In the genomic region with DNA sequence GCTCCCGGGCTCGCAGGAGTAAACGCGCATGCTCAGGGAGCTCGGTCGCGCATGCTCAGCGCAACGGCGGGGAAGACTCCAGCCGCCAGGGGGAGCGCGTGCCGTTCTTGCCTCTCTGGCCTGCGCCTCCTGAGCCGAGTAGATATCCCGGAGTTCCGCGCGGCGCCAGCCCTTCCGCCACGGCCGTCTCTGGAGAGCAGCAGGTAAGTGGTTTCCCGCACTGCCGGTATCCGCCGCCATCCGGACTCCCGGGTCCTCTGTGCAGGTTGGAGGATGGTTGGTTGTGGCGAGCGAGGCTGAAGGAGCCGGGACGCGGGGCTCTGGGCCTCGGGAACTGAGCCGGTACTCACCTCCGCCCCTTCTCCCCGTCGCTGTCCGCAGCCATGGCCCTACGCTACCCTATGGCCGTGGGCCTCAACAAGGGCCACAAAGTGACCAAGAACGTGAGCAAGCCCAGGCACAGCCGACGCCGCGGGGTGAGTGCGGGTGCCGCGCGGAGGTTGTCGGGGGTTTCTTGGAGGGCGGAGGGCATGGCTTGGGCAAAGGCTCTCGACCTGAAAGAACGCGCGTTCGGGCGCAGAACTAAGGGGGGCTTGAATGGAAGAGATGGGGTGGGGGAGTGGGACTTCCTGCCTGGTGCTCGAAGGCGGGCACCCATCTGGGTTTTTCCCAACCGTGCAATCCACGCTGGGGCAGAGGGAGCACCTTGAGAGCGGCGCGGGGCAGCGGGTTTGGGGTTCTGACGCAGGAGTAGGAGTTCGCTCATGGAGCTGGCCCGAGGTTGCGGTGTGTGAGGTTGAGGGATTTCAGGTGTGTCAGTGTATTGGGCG, we compare ENCODE assay signal across 1 cellular context.
TF ChIP-seq lines count a peak whose summit lies in the region.

Gene RPL36 (plus strand): TSS at position 171 of the 830 bp plus-strand sequence. CDS start 213 bp downstream, at position 384.

TF ChIP-seq in K562, 482 proteins besides CTCF, POLR2A, EP300 and RAD21 (continued from another document and continues in another):
- no peak for TF ChIP-seq CHD4 (IDR thresholded peaks at IDR 0.05; ENCODE audit: insufficient read depth, insufficient replicate concordance, low read depth, low read length, poor library complexity, severe bottlenecking)
- TF ChIP-seq ZNF551 (CRISPR knock-in tag; IDR thresholded peaks at IDR 0.05): no peak
- TF ChIP-seq, protein P1, sequence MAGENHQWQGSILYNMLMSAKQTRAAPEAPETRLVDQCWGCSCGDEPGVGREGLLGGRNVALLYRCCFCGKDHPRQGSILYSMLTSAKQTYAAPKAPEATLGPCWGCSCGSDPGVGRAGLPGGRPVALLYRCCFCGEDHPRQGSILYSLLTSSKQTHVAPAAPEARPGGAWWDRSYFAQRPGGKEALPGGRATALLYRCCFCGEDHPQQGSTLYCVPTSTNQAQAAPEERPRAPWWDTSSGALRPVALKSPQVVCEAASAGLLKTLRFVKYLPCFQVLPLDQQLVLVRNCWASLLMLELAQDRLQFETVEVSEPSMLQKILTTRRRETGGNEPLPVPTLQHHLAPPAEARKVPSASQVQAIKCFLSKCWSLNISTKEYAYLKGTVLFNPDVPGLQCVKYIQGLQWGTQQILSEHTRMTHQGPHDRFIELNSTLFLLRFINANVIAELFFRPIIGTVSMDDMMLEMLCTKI (IDR thresholded peaks at IDR 0.05; ENCODE audit: partially characterized antibody): no peak
- TF ChIP-seq USF2 (CRISPR knock-in tag; IDR thresholded peaks at IDR 0.05): peak; percentile 2; the same call in 1 of the 2 replicates
- TF ChIP-seq ZNF263 (CRISPR knock-in tag; IDR thresholded peaks at IDR 0.05; ENCODE audit: borderline replicate concordance): no peak; the same call in 1 of the 2 replicates
- TF ChIP-seq EZH2 (IDR thresholded peaks at IDR 0.05; ENCODE audit: borderline replicate concordance, low read depth, low read length): no peak
- no peak for TF ChIP-seq MAFK (IDR thresholded peaks at IDR 0.05; ENCODE audit: low read length)
- TF ChIP-seq TCF15 (CRISPR knock-in tag; IDR thresholded peaks at IDR 0.05): no peak
- TF ChIP-seq, protein P2, sequence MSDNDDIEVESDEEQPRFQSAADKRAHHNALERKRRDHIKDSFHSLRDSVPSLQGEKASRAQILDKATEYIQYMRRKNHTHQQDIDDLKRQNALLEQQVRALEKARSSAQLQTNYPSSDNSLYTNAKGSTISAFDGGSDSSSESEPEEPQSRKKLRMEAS (CRISPR knock-in tag; IDR thresholded peaks at IDR 0.05): peak; percentile 93
- TF ChIP-seq, protein P3, sequence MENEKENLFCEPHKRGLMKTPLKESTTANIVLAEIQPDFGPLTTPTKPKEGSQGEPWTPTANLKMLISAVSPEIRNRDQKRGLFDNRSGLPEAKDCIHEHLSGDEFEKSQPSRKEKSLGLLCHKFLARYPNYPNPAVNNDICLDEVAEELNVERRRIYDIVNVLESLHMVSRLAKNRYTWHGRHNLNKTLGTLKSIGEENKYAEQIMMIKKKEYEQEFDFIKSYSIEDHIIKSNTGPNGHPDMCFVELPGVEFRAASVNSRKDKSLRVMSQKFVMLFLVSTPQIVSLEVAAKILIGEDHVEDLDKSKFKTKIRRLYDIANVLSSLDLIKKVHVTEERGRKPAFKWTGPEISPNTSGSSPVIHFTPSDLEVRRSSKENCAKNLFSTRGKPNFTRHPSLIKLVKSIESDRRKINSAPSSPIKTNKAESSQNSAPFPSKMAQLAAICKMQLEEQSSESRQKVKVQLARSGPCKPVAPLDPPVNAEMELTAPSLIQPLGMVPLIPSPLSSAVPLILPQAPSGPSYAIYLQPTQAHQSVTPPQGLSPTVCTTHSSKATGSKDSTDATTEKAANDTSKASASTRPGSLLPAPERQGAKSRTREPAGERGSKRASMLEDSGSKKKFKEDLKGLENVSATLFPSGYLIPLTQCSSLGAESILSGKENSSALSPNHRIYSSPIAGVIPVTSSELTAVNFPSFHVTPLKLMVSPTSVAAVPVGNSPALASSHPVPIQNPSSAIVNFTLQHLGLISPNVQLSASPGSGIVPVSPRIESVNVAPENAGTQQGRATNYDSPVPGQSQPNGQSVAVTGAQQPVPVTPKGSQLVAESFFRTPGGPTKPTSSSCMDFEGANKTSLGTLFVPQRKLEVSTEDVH (IDR thresholded peaks at IDR 0.05; ENCODE audit: low read depth, partially characterized antibody): peak; percentile 68
- TF ChIP-seq, protein P4, sequence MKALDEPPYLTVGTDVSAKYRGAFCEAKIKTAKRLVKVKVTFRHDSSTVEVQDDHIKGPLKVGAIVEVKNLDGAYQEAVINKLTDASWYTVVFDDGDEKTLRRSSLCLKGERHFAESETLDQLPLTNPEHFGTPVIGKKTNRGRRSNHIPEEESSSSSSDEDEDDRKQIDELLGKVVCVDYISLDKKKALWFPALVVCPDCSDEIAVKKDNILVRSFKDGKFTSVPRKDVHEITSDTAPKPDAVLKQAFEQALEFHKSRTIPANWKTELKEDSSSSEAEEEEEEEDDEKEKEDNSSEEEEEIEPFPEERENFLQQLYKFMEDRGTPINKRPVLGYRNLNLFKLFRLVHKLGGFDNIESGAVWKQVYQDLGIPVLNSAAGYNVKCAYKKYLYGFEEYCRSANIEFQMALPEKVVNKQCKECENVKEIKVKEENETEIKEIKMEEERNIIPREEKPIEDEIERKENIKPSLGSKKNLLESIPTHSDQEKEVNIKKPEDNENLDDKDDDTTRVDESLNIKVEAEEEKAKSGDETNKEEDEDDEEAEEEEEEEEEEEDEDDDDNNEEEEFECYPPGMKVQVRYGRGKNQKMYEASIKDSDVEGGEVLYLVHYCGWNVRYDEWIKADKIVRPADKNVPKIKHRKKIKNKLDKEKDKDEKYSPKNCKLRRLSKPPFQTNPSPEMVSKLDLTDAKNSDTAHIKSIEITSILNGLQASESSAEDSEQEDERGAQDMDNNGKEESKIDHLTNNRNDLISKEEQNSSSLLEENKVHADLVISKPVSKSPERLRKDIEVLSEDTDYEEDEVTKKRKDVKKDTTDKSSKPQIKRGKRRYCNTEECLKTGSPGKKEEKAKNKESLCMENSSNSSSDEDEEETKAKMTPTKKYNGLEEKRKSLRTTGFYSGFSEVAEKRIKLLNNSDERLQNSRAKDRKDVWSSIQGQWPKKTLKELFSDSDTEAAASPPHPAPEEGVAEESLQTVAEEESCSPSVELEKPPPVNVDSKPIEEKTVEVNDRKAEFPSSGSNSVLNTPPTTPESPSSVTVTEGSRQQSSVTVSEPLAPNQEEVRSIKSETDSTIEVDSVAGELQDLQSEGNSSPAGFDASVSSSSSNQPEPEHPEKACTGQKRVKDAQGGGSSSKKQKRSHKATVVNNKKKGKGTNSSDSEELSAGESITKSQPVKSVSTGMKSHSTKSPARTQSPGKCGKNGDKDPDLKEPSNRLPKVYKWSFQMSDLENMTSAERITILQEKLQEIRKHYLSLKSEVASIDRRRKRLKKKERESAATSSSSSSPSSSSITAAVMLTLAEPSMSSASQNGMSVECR (CRISPR knock-in tag; IDR thresholded peaks at IDR 0.05): peak; percentile 91
- no peak for TF ChIP-seq BMI1 (IDR thresholded peaks at IDR 0.05; ENCODE audit: low read length)
- no peak for TF ChIP-seq RBM39 (optimal IDR thresholded peaks at IDR 0.05; ENCODE audit: low read depth, low read length)
- no peak for TF ChIP-seq DEAF1 (CRISPR knock-in tag; IDR thresholded peaks at IDR 0.05)
- TF ChIP-seq ZNF3 (CRISPR knock-in tag; IDR thresholded peaks at IDR 0.05): no peak
- no peak for TF ChIP-seq STAT5A (IDR thresholded peaks at IDR 0.05; ENCODE audit: borderline replicate concordance, low read length)
- peak; percentile 68; the same call in 1 of the 2 replicates for TF ChIP-seq ZNF830 (CRISPR knock-in tag; IDR thresholded peaks at IDR 0.05)
- peak; percentile 68 for TF ChIP-seq ZBTB17 (CRISPR knock-in tag; IDR thresholded peaks at IDR 0.05)
- no peak for TF ChIP-seq TEAD2 (tag; IDR thresholded peaks at IDR 0.05)
- TF ChIP-seq ZNF668 (CRISPR knock-in tag; IDR thresholded peaks at IDR 0.05): no peak
- peak; percentile 93 for TF ChIP-seq THAP12 (CRISPR knock-in tag; IDR thresholded peaks at IDR 0.05)
- peak; percentile 99 for TF ChIP-seq POLR2B (IDR thresholded peaks at IDR 0.05; ENCODE audit: low read depth, partially characterized antibody)
- TF ChIP-seq PRDM10 (IDR thresholded peaks at IDR 0.05; ENCODE audit: partially characterized antibody): no peak
- TF ChIP-seq SETDB1 (IDR thresholded peaks at IDR 0.05; ENCODE audit: low read length): no peak
- TF ChIP-seq, protein P5, sequence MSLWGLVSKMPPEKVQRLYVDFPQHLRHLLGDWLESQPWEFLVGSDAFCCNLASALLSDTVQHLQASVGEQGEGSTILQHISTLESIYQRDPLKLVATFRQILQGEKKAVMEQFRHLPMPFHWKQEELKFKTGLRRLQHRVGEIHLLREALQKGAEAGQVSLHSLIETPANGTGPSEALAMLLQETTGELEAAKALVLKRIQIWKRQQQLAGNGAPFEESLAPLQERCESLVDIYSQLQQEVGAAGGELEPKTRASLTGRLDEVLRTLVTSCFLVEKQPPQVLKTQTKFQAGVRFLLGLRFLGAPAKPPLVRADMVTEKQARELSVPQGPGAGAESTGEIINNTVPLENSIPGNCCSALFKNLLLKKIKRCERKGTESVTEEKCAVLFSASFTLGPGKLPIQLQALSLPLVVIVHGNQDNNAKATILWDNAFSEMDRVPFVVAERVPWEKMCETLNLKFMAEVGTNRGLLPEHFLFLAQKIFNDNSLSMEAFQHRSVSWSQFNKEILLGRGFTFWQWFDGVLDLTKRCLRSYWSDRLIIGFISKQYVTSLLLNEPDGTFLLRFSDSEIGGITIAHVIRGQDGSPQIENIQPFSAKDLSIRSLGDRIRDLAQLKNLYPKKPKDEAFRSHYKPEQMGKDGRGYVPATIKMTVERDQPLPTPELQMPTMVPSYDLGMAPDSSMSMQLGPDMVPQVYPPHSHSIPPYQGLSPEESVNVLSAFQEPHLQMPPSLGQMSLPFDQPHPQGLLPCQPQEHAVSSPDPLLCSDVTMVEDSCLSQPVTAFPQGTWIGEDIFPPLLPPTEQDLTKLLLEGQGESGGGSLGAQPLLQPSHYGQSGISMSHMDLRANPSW (CRISPR knock-in tag; IDR thresholded peaks at IDR 0.05): peak; percentile 92; the same call in 1 of the 2 replicates
- TF ChIP-seq RAD51 (IDR thresholded peaks at IDR 0.05; ENCODE audit: borderline replicate concordance, low read depth): peak; percentile 15; the same call in 1 of the 2 replicates
- TF ChIP-seq NRF1 (conservative IDR thresholded peaks at IDR 0.05 in 1 of 2, IDR thresholded peaks at IDR 0.05 in 1 of 2): peak; percentile 99
- TF ChIP-seq ETV6 (IDR thresholded peaks at IDR 0.05; ENCODE audit: borderline replicate concordance in 1 of 2, low read depth in 2 of 2, low read length in 1 of 2): no peak
- no peak for TF ChIP-seq ETV6 (CRISPR knock-in tag; IDR thresholded peaks at IDR 0.05; ENCODE audit: borderline replicate concordance)
- TF ChIP-seq KHSRP (IDR thresholded peaks at IDR 0.05): no peak
